15 cellular contexts compared by ENCODE assay signal in the genomic region with DNA sequence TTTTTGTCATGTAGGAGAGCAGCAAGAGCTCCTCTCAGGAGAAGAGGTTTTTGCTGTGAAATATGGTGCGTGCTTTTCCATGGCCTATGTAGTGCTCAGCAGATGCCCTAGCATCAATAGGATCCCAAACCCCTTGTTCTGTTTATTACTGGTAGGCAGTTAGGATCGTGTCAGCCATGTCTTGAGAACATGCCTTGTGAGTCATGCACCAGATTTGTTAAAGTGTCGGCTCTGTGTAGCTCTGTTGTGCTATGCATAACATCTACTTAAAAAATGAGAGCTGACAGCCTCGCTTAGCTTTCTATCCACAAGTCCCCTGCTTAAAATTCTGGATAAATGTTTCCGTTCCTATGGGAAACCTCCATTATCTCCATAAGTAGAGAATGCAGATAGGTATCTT. TPM values are rescaled to one million over a fixed set of nuclear protein-coding genes. Genes with fewer than 3 reads are reported as not detected.
DNase-seq lines count a peak whose midpoint lies in the region; ATAC-seq, FAIRE-seq and TF ChIP-seq lines count a peak whose summit lies in the region.
"Had no signal": no experiment of that assay in that cellular context is flagged by ENCODE, and none has a peak within 500 bp of the region (broad histone marks: within the 10 kb centered on the region; RNA-seq: fewer than 3 reads in every experiment).

No MANE protein-coding gene starts in this region.

- H3K9me3 Mint-ChIP-seq in HFFc6 (peaks cover 8% of the 10 kb centered on the region), astrocyte (ENCODE audit: unreplicated experiment) (peaks cover 9% of the 10 kb centered on the region)

- H3K27me3 Mint-ChIP-seq in HFFc6 (ENCODE audit: insufficient read depth): peaks cover 4% of the 10 kb centered on the region
- no peaks in the 10 kb centered on the region for H3K27me3 Mint-ChIP-seq in astrocyte (ENCODE audit: low read depth, unreplicated experiment)

- no peaks in the 10 kb centered on the region for H3K27me3 ChIP-seq in astrocyte (ENCODE audit: insufficient read depth, low read length)
- H3K27me3 ChIP-seq in stomach smooth muscle (ENCODE audit: control insufficient read depth in 1 of 2, insufficient read depth in 2 of 2, low read length in 2 of 2): no peaks in the 10 kb centered on the region
- H3K27me3 ChIP-seq: foreskin keratinocyte, upper lobe of right lung had no signal

- H3K4me1 ChIP-seq in astrocyte (ENCODE audit: insufficient read depth, low read length) (peaks cover 14% of the 10 kb centered on the region), stomach smooth muscle (ENCODE audit: control insufficient read depth, insufficient read depth, low read length) (peaks cover 9% of the 10 kb centered on the region)
- H3K4me1 ChIP-seq: foreskin keratinocyte had no signal

- peaks cover 1% of the 10 kb centered on the region for H4K20me1 ChIP-seq in astrocyte (ENCODE audit: insufficient read depth, low read length)

- H3K27ac Mint-ChIP-seq in HFFc6 (peak overlapping the region; percentile 58), astrocyte (ENCODE audit: unreplicated experiment) (peak overlapping the region; percentile 18)

- H2AFZ ChIP-seq in astrocyte (ENCODE audit: low read depth, low read length): peak overlapping the region; percentile 12

- peak; percentile 81 for DNase-seq in HFFc6
- DNase-seq in astrocyte (ENCODE audit: low read depth): peak; percentile 90
- DNase-seq in inferior parietal cortex (ENCODE audit: extremely low spot score): peak; percentile 39
- DNase-seq in CD1c-positive myeloid dendritic cell (ENCODE audit: extremely low spot score): no peak
- no peak for DNase-seq in NOMO-1 treated with DMSO at 0.1 percent for 48 hours (lab: John Stamatoyannopoulos, UW; ENCODE audit: unreplicated experiment)
- no peak for DNase-seq in effector CD4-positive, alpha-beta T cell
- DNase-seq: activated CD4-positive, alpha-beta T cell treated with anti-CD3 and anti-CD28 coated beads, Interleukin-2, amount 50 U/mL, for 4 hours; activated gamma-delta T cell; DMS53; left cardiac atrium; upper lobe of right lung had no signal

- H3K4me1 Mint-ChIP-seq in HFFc6 (ENCODE audit: low read depth) (peaks cover 26% of the 10 kb centered on the region), astrocyte (ENCODE audit: low read depth, unreplicated experiment) (peaks cover 19% of the 10 kb centered on the region)

- H3K4me3 ChIP-seq in astrocyte (ENCODE audit: insufficient read depth, low read depth, low read length): no peak overlapping the region
- no peak overlapping the region for H3K4me3 ChIP-seq in stomach smooth muscle (ENCODE audit: low read length in 2 of 2)
- H3K4me3 ChIP-seq: upper lobe of right lung had no signal

- H3K4me3 Mint-ChIP-seq in HFFc6: peak overlapping the region; percentile 4; the same call in 1 of the 2 replicates
- no peak overlapping the region for H3K4me3 Mint-ChIP-seq in astrocyte (ENCODE audit: unreplicated experiment)

- no peak for FAIRE-seq in astrocyte (lab: Jason Lieb, UNC)
- FAIRE-seq: GM12892 had no signal

- TF ChIP-seq CTCF in HFFc6 (IDR thresholded peaks at IDR 0.05): no peak
- no peak for TF ChIP-seq CTCF in astrocyte (IDR thresholded peaks at IDR 0.05; ENCODE audit: insufficient read depth, low read depth, low read length)

- H3K27ac ChIP-seq in astrocyte (ENCODE audit: low read depth, low read length): peak overlapping the region; percentile 50
- peak overlapping the region; percentile 37 for H3K27ac ChIP-seq in stomach smooth muscle (ENCODE audit: low read length)
- H3K27ac ChIP-seq: foreskin keratinocyte, upper lobe of right lung had no signal

- H3K36me3 Mint-ChIP-seq in HFFc6 (ENCODE audit: low read depth) (peaks cover 7% of the 10 kb centered on the region), astrocyte (ENCODE audit: low read depth, unreplicated experiment) (peaks cover 2% of the 10 kb centered on the region)

- H3K36me3 ChIP-seq in astrocyte (ENCODE audit: insufficient read depth, low read length) (no peaks in the 10 kb centered on the region), stomach smooth muscle (ENCODE audit: control insufficient read depth in 2 of 2, insufficient read depth in 2 of 2, low read length in 2 of 2) (no peaks in the 10 kb centered on the region)
- H3K36me3 ChIP-seq: upper lobe of right lung had no signal

- H3K79me2 ChIP-seq in astrocyte (ENCODE audit: insufficient read depth, low read length): peaks cover 15% of the 10 kb centered on the region

- H3K9me3 ChIP-seq in astrocyte (ENCODE audit: insufficient read depth, low read depth, low read length) (peaks cover 5% of the 10 kb centered on the region), stomach smooth muscle (ENCODE audit: control insufficient read depth in 2 of 2, low read length in 2 of 2) (no peaks in the 10 kb centered on the region)

- peak overlapping the region; percentile 53 for H3K4me2 ChIP-seq in astrocyte (ENCODE audit: low read length)

- H3K9ac ChIP-seq in astrocyte (ENCODE audit: low read length) (peak overlapping the region; percentile 35), stomach smooth muscle (ENCODE audit: low read length in 2 of 2) (no peak overlapping the region)

- no peak for ATAC-seq in GM21619 (IDR thresholded peaks at IDR 0.05; ENCODE audit: unreplicated experiment)
- ATAC-seq: foreskin keratinocyte, upper lobe of right lung had no signal

RNA-seq across cellular contexts. Expression of a gene that starts 4.4 kb away (rescaled TPM):
- 10 to 100 TPM; 80.8 to 99.8 (median 88.4) TPM for total RNA-seq in HFFc6 (2021; fragmentation: NEBNext Ultra II Directional; extraction: Animal tissue kit (Norgen Biotek cat#: 25700))
- total RNA-seq in astrocyte: 87.5 and 89.9 TPM in 2 replicates

RNA-seq across cellular contexts. Expression of a gene that starts 18.5 kb away (rescaled TPM):
- total RNA-seq in HFFc6 (2021; fragmentation: NEBNext Ultra II Directional; extraction: Animal tissue kit (Norgen Biotek cat#: 25700)): not detected
- total RNA-seq in astrocyte: 0.29 TPM in 1 of 2 replicates, not detected in the other
- total RNA-seq: left cardiac atrium had no signal

RNA-seq across cellular contexts. Expression of a gene that starts 50.0 kb away (rescaled TPM):
- total RNA-seq in HFFc6 (2021; fragmentation: NEBNext Ultra II Directional; extraction: Animal tissue kit (Norgen Biotek cat#: 25700)): 10 to 100 TPM; 17.4 to 34.1 (median 18.6) TPM
- total RNA-seq in astrocyte: 46.9 and 47.7 TPM in 2 replicates

Comparison
In these comparisons a context has a peak if more than half of its experiments do, and no peak if none do; other contexts are left out.
1. DNase-seq: peak in HFFc6 (single experiment), astrocyte (single experiment) and inferior parietal cortex (single experiment); none in CD1c-positive myeloid dendritic cell (single experiment), NOMO-1 treated with DMSO at 0.1 percent for 48 hours (single experiment) and effector CD4-positive, alpha-beta T cell (single experiment).